Comparison of ENCODE assay signal across 23 cellular contexts in genomic region chr7:148050492-148051158, GRCh38.
A peak's percentile ranks its signal among the peaks of the same experiment; 100 is the strongest.
DNase-seq lines count a peak whose midpoint lies in the region; ATAC-seq and TF ChIP-seq lines count a peak whose summit lies in the region.
"Had no signal": no experiment of that assay in that cellular context is flagged by ENCODE, and none has a peak within 500 bp of the region (broad histone marks: within the 10 kb centered on the region; RNA-seq: fewer than 3 reads in every experiment).

No MANE protein-coding gene starts in this region.

- H3K36me3 ChIP-seq in PC-3 (ENCODE audit: low read depth, low read length): no peaks in the 10 kb centered on the region
- H3K36me3 ChIP-seq in neural cell (ENCODE audit: insufficient read depth, low read length): no peaks in the 10 kb centered on the region
- H3K36me3 ChIP-seq in sigmoid colon: no peaks in the 10 kb centered on the region
- H3K36me3 ChIP-seq: prostate gland, suprapubic skin had no signal

- BruUV-seq in PC-3 (replicated peaks; lab: Mats Ljungman, UMichigan): no TSS peak

- H3K4me2 ChIP-seq in PC-3 (ENCODE audit: low read length) (no peak overlapping the region), neural cell (ENCODE audit: low read length) (no peak overlapping the region)

- TF ChIP-seq RAD21 in neural cell (conservative IDR thresholded peaks at IDR 0.05): no peak

- H3K27ac Mint-ChIP-seq in T-helper 17 cell: no peak overlapping the region
- H3K27ac Mint-ChIP-seq: activated B cell treated with CpG ODN at 0.5 μM for 24 hours; activated CD8-positive, alpha-beta memory T cell treated with anti-CD3 and anti-CD28 coated beads, Interleukin-2, amount 10 ng/mL, durations not matched to agents 7 days and 5 days; activated naive CD8-positive, alpha-beta T cell treated with anti-CD3 and anti-CD28 coated beads, Interleukin-2, amount 50 U/mL, for 24 hours had no signal

- no peak overlapping the region for H2AFZ ChIP-seq in PC-3 (ENCODE audit: low read length)
- H2AFZ ChIP-seq in neural cell (ENCODE audit: low read depth, low read length): no peak overlapping the region
- H2AFZ ChIP-seq: GM23248 had no signal

- H3K9me3 ChIP-seq in PC-3 (ENCODE audit: low read length) (no peaks in the 10 kb centered on the region), neural cell (ENCODE audit: low read length) (no peaks in the 10 kb centered on the region), T-helper 17 cell (ENCODE audit: control insufficient read depth, low read length, poor library complexity, severe bottlenecking) (no peaks in the 10 kb centered on the region), sigmoid colon (no peaks in the 10 kb centered on the region)
- H3K9me3 ChIP-seq: prostate gland, suprapubic skin had no signal

- POLR2A ChIA-PET in PC-3 (lab: Charles Lee; ENCODE audit: unreplicated experiment): no interaction called here

- CTCF ChIA-PET in PC-3 (lab: Charles Lee): no interaction called here

- H3K36me3 Mint-ChIP-seq in T-helper 17 cell (ENCODE audit: low read depth): no peaks in the 10 kb centered on the region
- H3K36me3 Mint-ChIP-seq: activated CD8-positive, alpha-beta memory T cell treated with anti-CD3 and anti-CD28 coated beads, Interleukin-2, amount 10 ng/mL, durations not matched to agents 7 days and 5 days had no signal

- H3K27me3 ChIP-seq in PC-3 (ENCODE audit: low read length): no peaks in the 10 kb centered on the region
- H3K27me3 ChIP-seq in neural cell (ENCODE audit: insufficient read depth, low read depth, low read length): no peaks in the 10 kb centered on the region
- H3K27me3 ChIP-seq in sigmoid colon: no peaks in the 10 kb centered on the region
- H3K27me3 ChIP-seq: suprapubic skin had no signal

- 33 to 72% methylated on average over 3 of the region's 3 CpGs for WGBS in sigmoid colon, 2 donors

- peak; percentile 59 for ATAC-seq in PC-3
- ATAC-seq in GM21529 (IDR thresholded peaks at IDR 0.05; ENCODE audit: unreplicated experiment): no peak
- ATAC-seq in T-helper 17 cell: no peak
- ATAC-seq: activated CD8-positive, alpha-beta memory T cell treated with anti-CD3 and anti-CD28 coated beads, Interleukin-2, amount 10 ng/mL, durations not matched to agents 7 days and 5 days; activated naive CD8-positive, alpha-beta T cell treated with anti-CD3 and anti-CD28 coated beads, Interleukin-2, amount 50 U/mL, for 24 hours; left ventricle myocardium superior had no signal

- no peaks in the 10 kb centered on the region for H3K4me1 Mint-ChIP-seq in T-helper 17 cell
- H3K4me1 Mint-ChIP-seq: activated B cell treated with CpG ODN at 0.5 μM for 24 hours; activated CD8-positive, alpha-beta memory T cell treated with anti-CD3 and anti-CD28 coated beads, Interleukin-2, amount 10 ng/mL, durations not matched to agents 7 days and 5 days; activated naive CD8-positive, alpha-beta T cell treated with anti-CD3 and anti-CD28 coated beads, Interleukin-2, amount 50 U/mL, for 24 hours had no signal

- no peaks in the 10 kb centered on the region for H3K79me2 ChIP-seq in PC-3 (ENCODE audit: low read length)
- no peaks in the 10 kb centered on the region for H3K79me2 ChIP-seq in neural cell (replicated peaks; ENCODE audit: insufficient read depth, low read length)

- no peak overlapping the region for H3K4me3 Mint-ChIP-seq in T-helper 17 cell
- H3K4me3 Mint-ChIP-seq: activated B cell treated with CpG ODN at 0.5 μM for 24 hours; activated CD8-positive, alpha-beta memory T cell treated with anti-CD3 and anti-CD28 coated beads, Interleukin-2, amount 10 ng/mL, durations not matched to agents 7 days and 5 days; activated naive CD8-positive, alpha-beta T cell treated with anti-CD3 and anti-CD28 coated beads, Interleukin-2, amount 50 U/mL, for 24 hours had no signal

- H3F3A ChIP-seq in PC-3 (ENCODE audit: low read length, unreplicated experiment): no peaks in the 10 kb centered on the region
- no peaks in the 10 kb centered on the region for H3F3A ChIP-seq in neural cell (ENCODE audit: insufficient read depth, low read length, poor library complexity, severe bottlenecking)

- H3K4me1 ChIP-seq in PC-3 (ENCODE audit: insufficient read depth, low read length) (no peaks in the 10 kb centered on the region), sigmoid colon (no peaks in the 10 kb centered on the region)
- H3K4me1 ChIP-seq: prostate gland, suprapubic skin had no signal

- H3K4me3 ChIP-seq in PC-3 (ENCODE audit: low read length) (no peak overlapping the region), neural cell (ENCODE audit: low read length) (no peak overlapping the region), sigmoid colon (no peak overlapping the region)
- H3K4me3 ChIP-seq: GM23248, prostate gland, suprapubic skin had no signal

- H3K27me3 Mint-ChIP-seq in T-helper 17 cell: no peaks in the 10 kb centered on the region
- H3K27me3 Mint-ChIP-seq: activated B cell treated with CpG ODN at 0.5 μM for 24 hours; activated CD8-positive, alpha-beta memory T cell treated with anti-CD3 and anti-CD28 coated beads, Interleukin-2, amount 10 ng/mL, durations not matched to agents 7 days and 5 days; activated naive CD8-positive, alpha-beta T cell treated with anti-CD3 and anti-CD28 coated beads, Interleukin-2, amount 50 U/mL, for 24 hours had no signal

- TF ChIP-seq CTCF in PC-3 (conservative IDR thresholded peaks at IDR 0.05; ENCODE audit: low read depth, low read length) (no peak), neural cell (IDR thresholded peaks at IDR 0.05; ENCODE audit: poor library complexity, severe bottlenecking) (no peak), sigmoid colon (IDR thresholded peaks at IDR 0.05) (no peak)

- TF ChIP-seq EP300 in neural cell (conservative IDR thresholded peaks at IDR 0.05; ENCODE audit: poor library complexity, severe bottlenecking) (peak; percentile 71), sigmoid colon (IDR thresholded peaks at IDR 0.05) (no peak)

- H3K9ac ChIP-seq in PC-3 (ENCODE audit: low read length): no peak overlapping the region
- no peak overlapping the region for H3K9ac ChIP-seq in neural cell (ENCODE audit: low read length)
- H3K9ac ChIP-seq: GM23248 had no signal

- H3K9me2 ChIP-seq in PC-3 (replicated peaks; ENCODE audit: low read length): no peaks in the 10 kb centered on the region
- H3K9me2 ChIP-seq in neural cell (ENCODE audit: insufficient read depth, low read length): no peaks in the 10 kb centered on the region

- intact Hi-C loops in PC-3 (cut with micrococcal nuclease): no loop called here
- intact Hi-C loops in sigmoid colon (cut with DNase I): no loop called here

- H4K20me1 ChIP-seq in PC-3 (ENCODE audit: low read length) (no peaks in the 10 kb centered on the region), neural cell (ENCODE audit: insufficient read depth) (no peaks in the 10 kb centered on the region)

- TF ChIP-seq POLR2A in sigmoid colon (IDR thresholded peaks at IDR 0.05): no peak

- DNase-seq in NCI-H510A treated with DMSO at 0.1 percent for 48 hours (lab: John Stamatoyannopoulos, UW) (peak; percentile 21), NCI-H510A (lab: John Stamatoyannopoulos, UW) (no peak), NCI-H1105 treated with DMSO at 0.1 percent for 48 hours (lab: John Stamatoyannopoulos, UW) (peak; percentile 64), PC-3 (peak; percentile 25), T-helper 17 cell (no peak), sigmoid colon (no peak)
- DNase-seq: activated B cell treated with CpG ODN at 0.5 μM for 24 hours; activated CD8-positive, alpha-beta memory T cell treated with anti-CD3 and anti-CD28 coated beads, Interleukin-2, amount 10 ng/mL, durations not matched to agents 7 days and 5 days; activated naive CD8-positive, alpha-beta T cell treated with anti-CD3 and anti-CD28 coated beads, Interleukin-2, amount 50 U/mL, for 24 hours; activated T-cell treated with anti-CD3 and anti-CD28 coated beads, Interleukin-2, amount 50 U/mL, for 48 hours; central memory CD4-positive, alpha-beta T cell; DND-41; GM23248; hypothalamus; left ventricle myocardium superior; NCI-H2107; nucleus accumbens; stimulated activated CD4-positive, alpha-beta T cell treated with anti-CD3 and anti-CD28 coated beads, Interleukin-15, amount 100 ng/mL, for 24 hours; stimulated activated naive CD4-positive, alpha-beta T cell had no signal

- H3K27ac ChIP-seq in PC-3 (ENCODE audit: low read length): no peak overlapping the region
- H3K27ac ChIP-seq in neural cell (ENCODE audit: low read length): no peak overlapping the region
- no peak overlapping the region for H3K27ac ChIP-seq in sigmoid colon
- H3K27ac ChIP-seq: GM23248, prostate gland, suprapubic skin had no signal

TF ChIP-seq in neural cell, 6 proteins besides CTCF, POLR2A, EP300 and RAD21:
- TF ChIP-seq REST (IDR thresholded peaks at IDR 0.05; ENCODE audit: borderline replicate concordance): no peak
- no peak for TF ChIP-seq EZH2 (IDR thresholded peaks at IDR 0.05; ENCODE audit: borderline replicate concordance, insufficient read depth, low read length, poor library complexity, severe bottlenecking)
- TF ChIP-seq POLR2AphosphoS5 (IDR thresholded peaks at IDR 0.05): peak; percentile 50
- TF ChIP-seq SMC3 (conservative IDR thresholded peaks at IDR 0.05; ENCODE audit: poor library complexity): no peak
- TF ChIP-seq MXI1 (conservative IDR thresholded peaks at IDR 0.05; ENCODE audit: poor library complexity, severe bottlenecking): no peak
- TF ChIP-seq TAF1 (IDR thresholded peaks at IDR 0.05; ENCODE audit: low read depth): no peak

Comparison
In these comparisons a context has a peak if more than half of its experiments do, and no peak if none do; other contexts are left out.
1. DNase-seq: peak in NCI-H510A treated with DMSO at 0.1 percent for 48 hours (single experiment), NCI-H1105 treated with DMSO at 0.1 percent for 48 hours (single experiment) and PC-3 (single experiment); none in NCI-H510A (single experiment), T-helper 17 cell (0 of 3) and sigmoid colon (single experiment).